20 cellular contexts compared by ENCODE assay signal in genomic region chr16:47920709-47921108, GRCh38.
"Had no signal": no experiment of that assay in that cellular context is flagged by ENCODE, and none has a peak within 500 bp of the region (broad histone marks: within the 10 kb centered on the region; RNA-seq: fewer than 3 reads in every experiment).

No MANE protein-coding gene starts in this region.

- H3K9me3 ChIP-seq: esophagus squamous epithelium, gastrocnemius medialis, lower lobe of right lung, spleen, thoracic aorta, vagina had no signal

- H3K36me3 ChIP-seq: esophagus squamous epithelium, gastrocnemius medialis, lower lobe of right lung, neural progenitor cell, spleen, thoracic aorta, vagina had no signal

- H3K4me3 ChIP-seq: esophagus squamous epithelium, gastrocnemius medialis, lower lobe of right lung, neural progenitor cell, spleen, thoracic aorta, vagina had no signal

- ATAC-seq: activated CD4-positive, alpha-beta T cell treated with anti-CD3 and anti-CD28 coated beads for 36 hours; activated T-cell treated with anti-CD3 and anti-CD28 coated beads, Interleukin-2, amount 50 U/mL, for 4 hours; gastrocnemius medialis; naive thymus-derived CD4-positive, alpha-beta T cell had no signal

- H3K27me3 ChIP-seq: esophagus squamous epithelium, gastrocnemius medialis, neural progenitor cell, vagina had no signal

- H3K27ac ChIP-seq: esophagus squamous epithelium, gastrocnemius medialis, lower lobe of right lung, neural progenitor cell, spleen, thoracic aorta, vagina had no signal

- H3K4me1 ChIP-seq: esophagus squamous epithelium, gastrocnemius medialis, lower lobe of right lung, neural progenitor cell, spleen, vagina had no signal

- DNase-seq: activated B cell treated with CpG ODN at 0.5 μM for 24 hours; activated CD4-positive, alpha-beta T cell treated with anti-CD3 and anti-CD28 coated beads for 36 hours; activated CD4-positive, alpha-beta T cell treated with anti-CD3 and anti-CD28 coated beads, Interleukin-2, amount 50 U/mL, for 48 hours; activated CD8-positive, alpha-beta memory T cell treated with anti-CD3 and anti-CD28 coated beads, Interleukin-2, amount 50 U/mL, for 48 hours; activated naive CD4-positive, alpha-beta T cell treated with Interleukin-2 at 50 U/mL for 16 hours; activated naive CD8-positive, alpha-beta T cell treated with anti-CD3 and anti-CD28 coated beads for 36 hours; activated T-cell treated with anti-CD3 and anti-CD28 coated beads, Interleukin-2, amount 50 U/mL, for 4 hours; endodermal cell; esophagus squamous epithelium; gastrocnemius medialis; islet precursor cell; lower lobe of right lung; naive thymus-derived CD4-positive, alpha-beta T cell; posterior cingulate gyrus; spleen; stimulated activated CD4-positive, alpha-beta T cell treated with anti-CD3 and anti-CD28 coated beads, Interleukin-4, amount 100 ng/mL, for 1 hour; stimulated activated naive CD4-positive, alpha-beta T cell treated with Interleukin-2 at 50 U/mL for 16 hours had no signal
